1 cellular context compared by ENCODE assay signal in genomic region chr12:14698555-14698954, GRCh38.
TF ChIP-seq lines count a peak whose summit lies in the region.

No MANE protein-coding gene starts in this region.

TF ChIP-seq in WTC11, 78 proteins besides CTCF, POLR2A, EP300 and RAD21 (continued from another document):
- TF ChIP-seq ZNF281 (CRISPR knock-in tag; IDR thresholded peaks at IDR 0.05) = no peak
- no peak for TF ChIP-seq FOXJ3 (CRISPR knock-in tag; IDR thresholded peaks at IDR 0.05; ENCODE audit: borderline replicate concordance)
- TF ChIP-seq, protein P1, sequence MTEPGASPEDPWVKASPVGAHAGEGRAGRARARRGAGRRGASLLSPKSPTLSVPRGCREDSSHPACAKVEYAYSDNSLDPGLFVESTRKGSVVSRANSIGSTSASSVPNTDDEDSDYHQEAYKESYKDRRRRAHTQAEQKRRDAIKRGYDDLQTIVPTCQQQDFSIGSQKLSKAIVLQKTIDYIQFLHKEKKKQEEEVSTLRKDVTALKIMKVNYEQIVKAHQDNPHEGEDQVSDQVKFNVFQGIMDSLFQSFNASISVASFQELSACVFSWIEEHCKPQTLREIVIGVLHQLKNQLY (CRISPR knock-in tag; IDR thresholded peaks at IDR 0.05) = no peak
- TF ChIP-seq, protein P2, sequence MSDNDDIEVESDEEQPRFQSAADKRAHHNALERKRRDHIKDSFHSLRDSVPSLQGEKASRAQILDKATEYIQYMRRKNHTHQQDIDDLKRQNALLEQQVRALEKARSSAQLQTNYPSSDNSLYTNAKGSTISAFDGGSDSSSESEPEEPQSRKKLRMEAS (CRISPR knock-in tag; IDR thresholded peaks at IDR 0.05) = no peak
